ENCODE assay signal across 1 cellular context in genomic region chr15:58330836-58331561, GRCh38.
TF ChIP-seq lines count a peak whose summit lies in the region.

No MANE protein-coding gene starts in this region.

TF ChIP-seq in GM23338, 12 proteins besides CTCF, POLR2A, EP300 and RAD21 (continued from another document):
- TF ChIP-seq ZNF462 (CRISPR knock-in tag; IDR thresholded peaks at IDR 0.05), result no peak
TF ChIP-seq in GM23338: peak in this region for 0.
